Comparison of ENCODE assay signal across 16 cellular contexts in the genomic region with DNA sequence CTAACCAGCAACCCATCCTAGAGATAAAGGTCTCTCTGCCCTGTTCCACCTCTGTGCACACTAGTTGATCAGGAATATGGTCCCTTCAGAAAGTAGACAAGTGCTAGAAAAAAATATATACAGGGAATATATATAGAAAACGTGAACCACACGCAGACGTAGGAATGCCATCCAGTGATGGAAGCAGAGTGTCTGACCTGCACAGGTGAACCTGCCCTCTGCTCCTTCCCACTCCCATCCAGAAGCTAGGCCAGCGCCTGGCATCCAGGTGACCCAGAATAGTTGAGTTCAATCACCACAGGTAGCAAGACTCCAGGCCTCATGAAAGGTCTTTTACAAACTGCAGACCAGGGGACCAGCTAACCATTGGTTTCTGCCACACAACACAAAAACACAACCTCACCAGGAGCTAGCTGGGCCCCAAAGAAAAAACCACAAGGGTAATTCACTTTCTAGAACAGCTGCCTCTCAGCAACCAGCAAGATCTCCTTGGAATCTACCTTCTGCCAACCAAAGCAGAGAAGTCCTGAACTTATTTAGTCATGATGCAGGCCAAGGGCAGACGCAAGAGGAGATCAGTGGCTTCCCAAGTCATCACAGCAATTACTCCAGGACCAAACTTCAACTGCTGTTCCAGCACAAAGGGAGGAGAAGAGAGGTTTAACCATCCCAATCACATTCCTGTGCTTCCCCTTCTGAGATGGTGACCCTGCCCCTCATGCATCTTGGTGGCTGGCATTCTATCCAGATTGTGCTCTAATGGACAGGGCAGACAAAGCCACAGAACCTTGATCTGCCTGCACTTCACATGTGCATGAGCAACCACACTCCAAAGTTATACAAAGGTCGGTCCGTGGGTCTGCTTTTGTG. TPM values are rescaled to one million over a fixed set of nuclear protein-coding genes. Genes with fewer than 3 reads are reported as not detected.
A peak's percentile ranks its signal among the peaks of the same experiment; 100 is the strongest.
DNase-seq lines count a peak whose midpoint lies in the region; ATAC-seq and TF ChIP-seq lines count a peak whose summit lies in the region.
"Had no signal": no experiment of that assay in that cellular context is flagged by ENCODE, and none has a peak within 500 bp of the region (broad histone marks: within the 10 kb centered on the region; RNA-seq: fewer than 3 reads in every experiment).

No MANE protein-coding gene starts in this region.

- DNase-seq in right cardiac atrium (peak in 1 of 3 donors; percentile 28), Right ventricle myocardium superior (no peak), MM.1S (peak; percentile 40), tibial artery (no peak), SHP77 (lab: John Stamatoyannopoulos, UW) (no peak)
- DNase-seq in activated CD4-positive, alpha-beta memory T cell treated with anti-CD3 and anti-CD28 coated beads, Interleukin-2, amount 10 ng/mL, durations not matched to agents 7 days and 5 days: no peak
- DNase-seq: DMS79, Karpas-422, NCI-H187 had no signal

- no peak for ATAC-seq in right cardiac atrium
- no peak for ATAC-seq in Right ventricle myocardium superior (ENCODE audit: poor library complexity)
- no peak for ATAC-seq in gastroesophageal sphincter
- ATAC-seq in HG02885 (IDR thresholded peaks at IDR 0.05; ENCODE audit: poor library complexity, unreplicated experiment): no peak
- ATAC-seq: PC-3 had no signal

- no peaks in the 10 kb centered on the region for H3K27me3 ChIP-seq in right cardiac atrium (ENCODE audit: control insufficient read depth, insufficient read depth)
- no peaks in the 10 kb centered on the region for H3K27me3 ChIP-seq in MM.1S (replicated peaks; ENCODE audit: insufficient read depth, low read length)
- no peaks in the 10 kb centered on the region for H3K27me3 ChIP-seq in gastroesophageal sphincter
- no peaks in the 10 kb centered on the region for H3K27me3 ChIP-seq in tibial artery
- H3K27me3 ChIP-seq: BLaER1 treated with 17β-estradiol and CSF1 and Interleukin-3, amounts not matched to agents 10 nM and 100 nM; SJSA1 had no signal

- intact Hi-C loops in right cardiac atrium (cut with DNase I): no loop called here
- intact Hi-C loops in Right ventricle myocardium superior (cut with DNase I): no loop called here
- intact Hi-C loops in tibial artery (cut with DNase I; ENCODE audit: low total_unique reads): loop anchor here (10.0 kb wide), 3 partner anchors 61 to 359 kb away; partner anchors contain the start of gene MPZL1

- no peaks in the 10 kb centered on the region for H3K27me3 Mint-ChIP-seq in activated CD4-positive, alpha-beta memory T cell treated with anti-CD3 and anti-CD28 coated beads, Interleukin-2, amount 10 ng/mL, durations not matched to agents 7 days and 5 days

- no peaks in the 10 kb centered on the region for H3K36me3 ChIP-seq in MM.1S (replicated peaks; ENCODE audit: insufficient read depth, low read length)
- peaks cover 0 to 30% of the 10 kb centered on the region in 2 donors for H3K36me3 ChIP-seq in gastroesophageal sphincter
- H3K36me3 ChIP-seq in tibial artery: peaks cover 0 to 16% (median 4%) of the 10 kb centered on the region in 3 donors

- no peak overlapping the region for H3K4me2 ChIP-seq in MM.1S (ENCODE audit: low read depth, low read length)
- H3K4me2 ChIP-seq: BLaER1 treated with 17β-estradiol and CSF1 and Interleukin-3, amounts not matched to agents 10 nM and 100 nM had no signal

- WGBS in right cardiac atrium: 83% methylated on average over 7 of the region's 7 CpGs
- WGBS in gastroesophageal sphincter (ENCODE audit: low coverage in 1 of 2), 2 donors: 75 to 100% methylated on average over 1 to 7 of the region's 7 CpGs

- no peaks in the 10 kb centered on the region for H3K36me3 Mint-ChIP-seq in activated CD4-positive, alpha-beta memory T cell treated with anti-CD3 and anti-CD28 coated beads, Interleukin-2, amount 10 ng/mL, durations not matched to agents 7 days and 5 days (ENCODE audit: low read depth)

- H3K4me1 ChIP-seq in right cardiac atrium (ENCODE audit: control insufficient read depth, insufficient read depth, low read length): peaks cover 11% of the 10 kb centered on the region
- H3K4me1 ChIP-seq in MM.1S (ENCODE audit: low read length): no peaks in the 10 kb centered on the region
- peaks cover 0 to 67% (median 15%) of the 10 kb centered on the region in 3 donors for H3K4me1 ChIP-seq in gastroesophageal sphincter
- peaks cover 0 to 39% (median 33%) of the 10 kb centered on the region in 4 donors for H3K4me1 ChIP-seq in tibial artery

- no peaks in the 10 kb centered on the region for H3K9me2 ChIP-seq in MM.1S (replicated peaks; ENCODE audit: insufficient read depth, low read length)

- POLR2A ChIA-PET in activated CD4-positive, alpha-beta memory T cell treated with anti-CD3 and anti-CD28 coated beads, Interleukin-2, amount 10 ng/mL, durations not matched to agents 7 days and 5 days (lab: Charles Lee): interaction anchor here (0.8 kb wide), 1 partner anchor 1024 kb away, joined by 3 read pairs; no protein-coding TSS in a partner anchor

- H3F3A ChIP-seq in MM.1S (ENCODE audit: insufficient read depth, low read length): no peaks in the 10 kb centered on the region

- H3K27ac Mint-ChIP-seq in activated CD4-positive, alpha-beta memory T cell treated with anti-CD3 and anti-CD28 coated beads, Interleukin-2, amount 10 ng/mL, durations not matched to agents 7 days and 5 days: no peak overlapping the region
- H3K27ac Mint-ChIP-seq: CD8-positive, alpha-beta memory T cell had no signal

- CTCF ChIA-PET in activated CD4-positive, alpha-beta memory T cell treated with anti-CD3 and anti-CD28 coated beads, Interleukin-2, amount 10 ng/mL, durations not matched to agents 7 days and 5 days (lab: Charles Lee): interaction anchor here (0.8 to 3.5 kb wide), 14 partner anchors 10 to 483 kb away, joined by 3 to 39 read pairs (median 4); partner anchors contain the start of genes ADCY10, MPZL1 and SFT2D2

- H3K4me1 Mint-ChIP-seq in activated CD4-positive, alpha-beta memory T cell treated with anti-CD3 and anti-CD28 coated beads, Interleukin-2, amount 10 ng/mL, durations not matched to agents 7 days and 5 days: no peaks in the 10 kb centered on the region

- H3K9me3 ChIP-seq in right cardiac atrium (ENCODE audit: control insufficient read depth, low read length) (no peaks in the 10 kb centered on the region), MM.1S (replicated peaks; ENCODE audit: insufficient read depth, low read length) (no peaks in the 10 kb centered on the region), gastroesophageal sphincter (no peaks in the 10 kb centered on the region), tibial artery (no peaks in the 10 kb centered on the region)
- H3K9me3 ChIP-seq: BLaER1 treated with 17β-estradiol and CSF1 and Interleukin-3, amounts not matched to agents 10 nM and 100 nM; SJSA1 had no signal

- H3K9ac ChIP-seq in MM.1S (ENCODE audit: low read length): no peak overlapping the region
- H3K9ac ChIP-seq: BLaER1 treated with 17β-estradiol and CSF1 and Interleukin-3, amounts not matched to agents 10 nM and 100 nM had no signal

- TF ChIP-seq CTCF in MM.1S (IDR thresholded peaks at IDR 0.05; ENCODE audit: low read length) (no peak), gastroesophageal sphincter (IDR thresholded peaks at IDR 0.05) (no peak), tibial artery (IDR thresholded peaks at IDR 0.05) (no peak)

- no peak overlapping the region for H2AFZ ChIP-seq in MM.1S (ENCODE audit: low read length)

- no peak for TF ChIP-seq EP300 in gastroesophageal sphincter (IDR thresholded peaks at IDR 0.05)

- no peak for TF ChIP-seq POLR2A in gastroesophageal sphincter (IDR thresholded peaks at IDR 0.05)

- no peak overlapping the region for H3K4me3 ChIP-seq in right cardiac atrium (ENCODE audit: low read length)
- no peak overlapping the region for H3K4me3 ChIP-seq in MM.1S (ENCODE audit: low read length)
- no peak overlapping the region for H3K4me3 ChIP-seq in gastroesophageal sphincter
- H3K4me3 ChIP-seq in tibial artery: no peak overlapping the region
- H3K4me3 ChIP-seq: BLaER1 treated with 17β-estradiol and CSF1 and Interleukin-3, amounts not matched to agents 10 nM and 100 nM; SJSA1 had no signal

- H3K9me3 Mint-ChIP-seq in activated CD4-positive, alpha-beta memory T cell treated with anti-CD3 and anti-CD28 coated beads, Interleukin-2, amount 10 ng/mL, durations not matched to agents 7 days and 5 days: no peaks in the 10 kb centered on the region
- H3K9me3 Mint-ChIP-seq: CD8-positive, alpha-beta memory T cell had no signal

- H3K27ac ChIP-seq in right cardiac atrium (ENCODE audit: low read length) (peak overlapping the region; percentile 8), MM.1S (ENCODE audit: low read length) (no peak overlapping the region), gastroesophageal sphincter (peak overlapping the region in 3 of 4 donors; percentile 22 to 79 (median 77)), tibial artery (peak overlapping the region; percentile 74 to 79)
- H3K27ac ChIP-seq: RWPE1, SJSA1 had no signal

- H3K4me3 Mint-ChIP-seq in activated CD4-positive, alpha-beta memory T cell treated with anti-CD3 and anti-CD28 coated beads, Interleukin-2, amount 10 ng/mL, durations not matched to agents 7 days and 5 days: no peak overlapping the region
- H3K4me3 Mint-ChIP-seq: CD8-positive, alpha-beta memory T cell had no signal

- no peaks in the 10 kb centered on the region for H4K20me1 ChIP-seq in MM.1S (ENCODE audit: insufficient read depth, low read length)
- H4K20me1 ChIP-seq: BLaER1 treated with 17β-estradiol and CSF1 and Interleukin-3, amounts not matched to agents 10 nM and 100 nM had no signal

- no peaks in the 10 kb centered on the region for H3K79me2 ChIP-seq in MM.1S (ENCODE audit: low read length)

RNA-seq across cellular contexts. Expression of gene GPR161, which starts 53.0 kb away (rescaled TPM):
- total RNA-seq in right cardiac atrium: 1 to 10 TPM; 3.8 to 5.9 (median 4.9) TPM
- 2.3 TPM for polyA plus RNA-seq in right cardiac atrium
- 3.1 TPM for total RNA-seq in Right ventricle myocardium superior
- total RNA-seq in gastroesophageal sphincter: 10 to 100 TPM; 17.4 to 36.9 (median 20.1) TPM
- under 1 TPM; 0.65 to 0.85 TPM for total RNA-seq in activated CD4-positive, alpha-beta memory T cell treated with anti-CD3 and anti-CD28 coated beads, Interleukin-2, amount 10 ng/mL, durations not matched to agents 7 days and 5 days
